Comparison of ENCODE assay signal across 1 cellular context in the genomic region with DNA sequence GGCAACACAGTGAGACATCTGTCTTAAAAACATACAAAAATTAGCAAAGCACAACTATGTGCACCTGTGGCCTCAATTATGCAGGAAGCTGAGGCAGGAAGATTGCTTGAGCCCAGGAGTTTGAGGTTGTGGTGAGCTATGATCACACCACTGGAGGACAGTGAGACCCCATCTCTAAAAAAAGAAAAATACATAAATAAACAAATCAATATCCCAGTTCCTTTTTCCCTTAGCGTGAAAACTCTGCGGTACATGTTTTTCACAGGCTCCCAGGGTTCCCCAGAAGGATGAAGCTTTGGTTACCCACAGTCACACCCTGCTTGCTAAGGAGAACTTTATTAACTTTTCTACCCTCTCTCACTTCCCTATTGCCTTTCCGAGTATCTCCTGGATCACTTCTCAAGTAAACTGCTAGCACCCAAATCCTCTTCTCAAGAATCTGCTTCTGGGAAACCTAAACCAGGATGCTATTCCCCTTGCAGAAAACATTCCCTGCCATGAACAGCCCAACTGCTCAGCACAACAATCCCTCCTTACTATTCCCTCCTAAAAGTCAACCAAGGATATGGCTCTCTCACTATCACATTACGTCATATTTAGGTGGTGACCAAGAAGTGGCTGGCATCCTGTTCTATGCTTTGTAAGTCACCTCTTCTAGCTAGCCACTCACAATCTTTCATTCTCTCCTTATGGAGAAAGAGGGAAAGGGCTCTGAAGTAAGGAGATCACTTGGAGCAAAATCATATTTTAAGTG.
A peak's percentile ranks its signal among the peaks of the same experiment; 100 is the strongest.
TF ChIP-seq lines count a peak whose summit lies in the region.

No MANE protein-coding gene starts in this region.

TF ChIP-seq in GM12878, 131 proteins besides CTCF, POLR2A, EP300 and RAD21 (continued from another document):
- TF ChIP-seq, protein P1, sequence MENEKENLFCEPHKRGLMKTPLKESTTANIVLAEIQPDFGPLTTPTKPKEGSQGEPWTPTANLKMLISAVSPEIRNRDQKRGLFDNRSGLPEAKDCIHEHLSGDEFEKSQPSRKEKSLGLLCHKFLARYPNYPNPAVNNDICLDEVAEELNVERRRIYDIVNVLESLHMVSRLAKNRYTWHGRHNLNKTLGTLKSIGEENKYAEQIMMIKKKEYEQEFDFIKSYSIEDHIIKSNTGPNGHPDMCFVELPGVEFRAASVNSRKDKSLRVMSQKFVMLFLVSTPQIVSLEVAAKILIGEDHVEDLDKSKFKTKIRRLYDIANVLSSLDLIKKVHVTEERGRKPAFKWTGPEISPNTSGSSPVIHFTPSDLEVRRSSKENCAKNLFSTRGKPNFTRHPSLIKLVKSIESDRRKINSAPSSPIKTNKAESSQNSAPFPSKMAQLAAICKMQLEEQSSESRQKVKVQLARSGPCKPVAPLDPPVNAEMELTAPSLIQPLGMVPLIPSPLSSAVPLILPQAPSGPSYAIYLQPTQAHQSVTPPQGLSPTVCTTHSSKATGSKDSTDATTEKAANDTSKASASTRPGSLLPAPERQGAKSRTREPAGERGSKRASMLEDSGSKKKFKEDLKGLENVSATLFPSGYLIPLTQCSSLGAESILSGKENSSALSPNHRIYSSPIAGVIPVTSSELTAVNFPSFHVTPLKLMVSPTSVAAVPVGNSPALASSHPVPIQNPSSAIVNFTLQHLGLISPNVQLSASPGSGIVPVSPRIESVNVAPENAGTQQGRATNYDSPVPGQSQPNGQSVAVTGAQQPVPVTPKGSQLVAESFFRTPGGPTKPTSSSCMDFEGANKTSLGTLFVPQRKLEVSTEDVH (IDR thresholded peaks at IDR 0.05; ENCODE audit: low read depth, partially characterized antibody): peak; percentile 26
- TF ChIP-seq TBL1XR1 (IDR thresholded peaks at IDR 0.05; ENCODE audit: low read depth, low read length): peak; percentile 21; the same call in 1 of the 2 replicates
- TF ChIP-seq LARP7 (IDR thresholded peaks at IDR 0.05): no peak
- TF ChIP-seq HDGF (IDR thresholded peaks at IDR 0.05): no peak
- no peak for TF ChIP-seq CREM (IDR thresholded peaks at IDR 0.05; ENCODE audit: low read depth)
- peak; percentile 94 for TF ChIP-seq IKZF1 (conservative IDR thresholded peaks at IDR 0.05)
- TF ChIP-seq MYC (IDR thresholded peaks at IDR 0.05; ENCODE audit: insufficient read depth, insufficient read length, insufficient replicate concordance, low read length, severe bottlenecking): no peak
- no peak for TF ChIP-seq YBX1 (IDR thresholded peaks at IDR 0.05)
- TF ChIP-seq, protein P2, sequence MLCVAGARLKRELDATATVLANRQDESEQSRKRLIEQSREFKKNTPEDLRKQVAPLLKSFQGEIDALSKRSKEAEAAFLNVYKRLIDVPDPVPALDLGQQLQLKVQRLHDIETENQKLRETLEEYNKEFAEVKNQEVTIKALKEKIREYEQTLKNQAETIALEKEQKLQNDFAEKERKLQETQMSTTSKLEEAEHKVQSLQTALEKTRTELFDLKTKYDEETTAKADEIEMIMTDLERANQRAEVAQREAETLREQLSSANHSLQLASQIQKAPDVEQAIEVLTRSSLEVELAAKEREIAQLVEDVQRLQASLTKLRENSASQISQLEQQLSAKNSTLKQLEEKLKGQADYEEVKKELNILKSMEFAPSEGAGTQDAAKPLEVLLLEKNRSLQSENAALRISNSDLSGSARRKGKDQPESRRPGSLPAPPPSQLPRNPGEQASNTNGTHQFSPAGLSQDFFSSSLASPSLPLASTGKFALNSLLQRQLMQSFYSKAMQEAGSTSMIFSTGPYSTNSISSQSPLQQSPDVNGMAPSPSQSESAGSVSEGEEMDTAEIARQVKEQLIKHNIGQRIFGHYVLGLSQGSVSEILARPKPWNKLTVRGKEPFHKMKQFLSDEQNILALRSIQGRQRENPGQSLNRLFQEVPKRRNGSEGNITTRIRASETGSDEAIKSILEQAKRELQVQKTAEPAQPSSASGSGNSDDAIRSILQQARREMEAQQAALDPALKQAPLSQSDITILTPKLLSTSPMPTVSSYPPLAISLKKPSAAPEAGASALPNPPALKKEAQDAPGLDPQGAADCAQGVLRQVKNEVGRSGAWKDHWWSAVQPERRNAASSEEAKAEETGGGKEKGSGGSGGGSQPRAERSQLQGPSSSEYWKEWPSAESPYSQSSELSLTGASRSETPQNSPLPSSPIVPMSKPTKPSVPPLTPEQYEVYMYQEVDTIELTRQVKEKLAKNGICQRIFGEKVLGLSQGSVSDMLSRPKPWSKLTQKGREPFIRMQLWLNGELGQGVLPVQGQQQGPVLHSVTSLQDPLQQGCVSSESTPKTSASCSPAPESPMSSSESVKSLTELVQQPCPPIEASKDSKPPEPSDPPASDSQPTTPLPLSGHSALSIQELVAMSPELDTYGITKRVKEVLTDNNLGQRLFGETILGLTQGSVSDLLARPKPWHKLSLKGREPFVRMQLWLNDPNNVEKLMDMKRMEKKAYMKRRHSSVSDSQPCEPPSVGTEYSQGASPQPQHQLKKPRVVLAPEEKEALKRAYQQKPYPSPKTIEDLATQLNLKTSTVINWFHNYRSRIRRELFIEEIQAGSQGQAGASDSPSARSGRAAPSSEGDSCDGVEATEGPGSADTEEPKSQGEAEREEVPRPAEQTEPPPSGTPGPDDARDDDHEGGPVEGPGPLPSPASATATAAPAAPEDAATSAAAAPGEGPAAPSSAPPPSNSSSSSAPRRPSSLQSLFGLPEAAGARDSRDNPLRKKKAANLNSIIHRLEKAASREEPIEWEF (IDR thresholded peaks at IDR 0.05; ENCODE audit: insufficient replicate concordance, low read depth, low read length): no peak
- TF ChIP-seq, protein P3, sequence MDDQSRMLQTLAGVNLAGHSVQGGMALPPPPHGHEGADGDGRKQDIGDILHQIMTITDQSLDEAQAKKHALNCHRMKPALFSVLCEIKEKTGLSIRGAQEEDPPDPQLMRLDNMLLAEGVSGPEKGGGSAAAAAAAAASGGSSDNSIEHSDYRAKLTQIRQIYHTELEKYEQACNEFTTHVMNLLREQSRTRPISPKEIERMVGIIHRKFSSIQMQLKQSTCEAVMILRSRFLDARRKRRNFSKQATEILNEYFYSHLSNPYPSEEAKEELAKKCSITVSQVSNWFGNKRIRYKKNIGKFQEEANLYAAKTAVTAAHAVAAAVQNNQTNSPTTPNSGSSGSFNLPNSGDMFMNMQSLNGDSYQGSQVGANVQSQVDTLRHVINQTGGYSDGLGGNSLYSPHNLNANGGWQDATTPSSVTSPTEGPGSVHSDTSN (IDR thresholded peaks at IDR 0.05; ENCODE audit: insufficient replicate concordance, low read depth, low read length): no peak
- TF ChIP-seq, protein P4, sequence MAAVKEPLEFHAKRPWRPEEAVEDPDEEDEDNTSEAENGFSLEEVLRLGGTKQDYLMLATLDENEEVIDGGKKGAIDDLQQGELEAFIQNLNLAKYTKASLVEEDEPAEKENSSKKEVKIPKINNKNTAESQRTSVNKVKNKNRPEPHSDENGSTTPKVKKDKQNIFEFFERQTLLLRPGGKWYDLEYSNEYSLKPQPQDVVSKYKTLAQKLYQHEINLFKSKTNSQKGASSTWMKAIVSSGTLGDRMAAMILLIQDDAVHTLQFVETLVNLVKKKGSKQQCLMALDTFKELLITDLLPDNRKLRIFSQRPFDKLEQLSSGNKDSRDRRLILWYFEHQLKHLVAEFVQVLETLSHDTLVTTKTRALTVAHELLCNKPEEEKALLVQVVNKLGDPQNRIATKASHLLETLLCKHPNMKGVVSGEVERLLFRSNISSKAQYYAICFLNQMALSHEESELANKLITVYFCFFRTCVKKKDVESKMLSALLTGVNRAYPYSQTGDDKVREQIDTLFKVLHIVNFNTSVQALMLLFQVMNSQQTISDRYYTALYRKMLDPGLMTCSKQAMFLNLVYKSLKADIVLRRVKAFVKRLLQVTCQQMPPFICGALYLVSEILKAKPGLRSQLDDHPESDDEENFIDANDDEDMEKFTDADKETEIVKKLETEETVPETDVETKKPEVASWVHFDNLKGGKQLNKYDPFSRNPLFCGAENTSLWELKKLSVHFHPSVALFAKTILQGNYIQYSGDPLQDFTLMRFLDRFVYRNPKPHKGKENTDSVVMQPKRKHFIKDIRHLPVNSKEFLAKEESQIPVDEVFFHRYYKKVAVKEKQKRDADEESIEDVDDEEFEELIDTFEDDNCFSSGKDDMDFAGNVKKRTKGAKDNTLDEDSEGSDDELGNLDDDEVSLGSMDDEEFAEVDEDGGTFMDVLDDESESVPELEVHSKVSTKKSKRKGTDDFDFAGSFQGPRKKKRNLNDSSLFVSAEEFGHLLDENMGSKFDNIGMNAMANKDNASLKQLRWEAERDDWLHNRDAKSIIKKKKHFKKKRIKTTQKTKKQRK (IDR thresholded peaks at IDR 0.05; ENCODE audit: low read depth, low read length): no peak
- no peak for TF ChIP-seq CBX5 (IDR thresholded peaks at IDR 0.05; ENCODE audit: low read depth)
- TF ChIP-seq, protein P5, sequence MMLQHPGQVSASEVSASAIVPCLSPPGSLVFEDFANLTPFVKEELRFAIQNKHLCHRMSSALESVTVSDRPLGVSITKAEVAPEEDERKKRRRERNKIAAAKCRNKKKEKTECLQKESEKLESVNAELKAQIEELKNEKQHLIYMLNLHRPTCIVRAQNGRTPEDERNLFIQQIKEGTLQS (IDR thresholded peaks at IDR 0.05; ENCODE audit: borderline replicate concordance, extremely low read depth, low read depth, low read length): no peak
- TF ChIP-seq, protein P6, sequence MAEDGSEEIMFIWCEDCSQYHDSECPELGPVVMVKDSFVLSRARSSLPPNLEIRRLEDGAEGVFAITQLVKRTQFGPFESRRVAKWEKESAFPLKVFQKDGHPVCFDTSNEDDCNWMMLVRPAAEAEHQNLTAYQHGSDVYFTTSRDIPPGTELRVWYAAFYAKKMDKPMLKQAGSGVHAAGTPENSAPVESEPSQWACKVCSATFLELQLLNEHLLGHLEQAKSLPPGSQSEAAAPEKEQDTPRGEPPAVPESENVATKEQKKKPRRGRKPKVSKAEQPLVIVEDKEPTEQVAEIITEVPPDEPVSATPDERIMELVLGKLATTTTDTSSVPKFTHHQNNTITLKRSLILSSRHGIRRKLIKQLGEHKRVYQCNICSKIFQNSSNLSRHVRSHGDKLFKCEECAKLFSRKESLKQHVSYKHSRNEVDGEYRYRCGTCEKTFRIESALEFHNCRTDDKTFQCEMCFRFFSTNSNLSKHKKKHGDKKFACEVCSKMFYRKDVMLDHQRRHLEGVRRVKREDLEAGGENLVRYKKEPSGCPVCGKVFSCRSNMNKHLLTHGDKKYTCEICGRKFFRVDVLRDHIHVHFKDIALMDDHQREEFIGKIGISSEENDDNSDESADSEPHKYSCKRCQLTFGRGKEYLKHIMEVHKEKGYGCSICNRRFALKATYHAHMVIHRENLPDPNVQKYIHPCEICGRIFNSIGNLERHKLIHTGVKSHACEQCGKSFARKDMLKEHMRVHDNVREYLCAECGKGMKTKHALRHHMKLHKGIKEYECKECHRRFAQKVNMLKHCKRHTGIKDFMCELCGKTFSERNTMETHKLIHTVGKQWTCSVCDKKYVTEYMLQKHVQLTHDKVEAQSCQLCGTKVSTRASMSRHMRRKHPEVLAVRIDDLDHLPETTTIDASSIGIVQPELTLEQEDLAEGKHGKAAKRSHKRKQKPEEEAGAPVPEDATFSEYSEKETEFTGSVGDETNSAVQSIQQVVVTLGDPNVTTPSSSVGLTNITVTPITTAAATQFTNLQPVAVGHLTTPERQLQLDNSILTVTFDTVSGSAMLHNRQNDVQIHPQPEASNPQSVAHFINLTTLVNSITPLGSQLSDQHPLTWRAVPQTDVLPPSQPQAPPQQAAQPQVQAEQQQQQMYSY (CRISPR knock-in tag; IDR thresholded peaks at IDR 0.05): 0 out of 2 replicates have a peak, but pooled peaks have one; percentile 34
- TF ChIP-seq, protein P7, sequence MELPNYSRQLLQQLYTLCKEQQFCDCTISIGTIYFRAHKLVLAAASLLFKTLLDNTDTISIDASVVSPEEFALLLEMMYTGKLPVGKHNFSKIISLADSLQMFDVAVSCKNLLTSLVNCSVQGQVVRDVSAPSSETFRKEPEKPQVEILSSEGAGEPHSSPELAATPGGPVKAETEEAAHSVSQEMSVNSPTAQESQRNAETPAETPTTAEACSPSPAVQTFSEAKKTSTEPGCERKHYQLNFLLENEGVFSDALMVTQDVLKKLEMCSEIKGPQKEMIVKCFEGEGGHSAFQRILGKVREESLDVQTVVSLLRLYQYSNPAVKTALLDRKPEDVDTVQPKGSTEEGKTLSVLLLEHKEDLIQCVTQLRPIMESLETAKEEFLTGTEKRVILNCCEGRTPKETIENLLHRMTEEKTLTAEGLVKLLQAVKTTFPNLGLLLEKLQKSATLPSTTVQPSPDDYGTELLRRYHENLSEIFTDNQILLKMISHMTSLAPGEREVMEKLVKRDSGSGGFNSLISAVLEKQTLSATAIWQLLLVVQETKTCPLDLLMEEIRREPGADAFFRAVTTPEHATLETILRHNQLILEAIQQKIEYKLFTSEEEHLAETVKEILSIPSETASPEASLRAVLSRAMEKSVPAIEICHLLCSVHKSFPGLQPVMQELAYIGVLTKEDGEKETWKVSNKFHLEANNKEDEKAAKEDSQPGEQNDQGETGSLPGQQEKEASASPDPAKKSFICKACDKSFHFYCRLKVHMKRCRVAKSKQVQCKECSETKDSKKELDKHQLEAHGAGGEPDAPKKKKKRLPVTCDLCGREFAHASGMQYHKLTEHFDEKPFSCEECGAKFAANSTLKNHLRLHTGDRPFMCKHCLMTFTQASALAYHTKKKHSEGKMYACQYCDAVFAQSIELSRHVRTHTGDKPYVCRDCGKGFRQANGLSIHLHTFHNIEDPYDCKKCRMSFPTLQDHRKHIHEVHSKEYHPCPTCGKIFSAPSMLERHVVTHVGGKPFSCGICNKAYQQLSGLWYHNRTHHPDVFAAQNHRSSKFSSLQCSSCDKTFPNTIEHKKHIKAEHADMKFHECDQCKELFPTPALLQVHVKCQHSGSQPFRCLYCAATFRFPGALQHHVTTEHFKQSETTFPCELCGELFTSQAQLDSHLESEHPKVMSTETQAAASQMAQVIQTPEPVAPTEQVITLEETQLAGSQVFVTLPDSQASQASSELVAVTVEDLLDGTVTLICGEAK (IDR thresholded peaks at IDR 0.05; ENCODE audit: borderline replicate concordance): peak; percentile 46; the same call in 1 of the 2 replicates
- TF ChIP-seq YY1 (IDR thresholded peaks at IDR 0.05; ENCODE audit: low read depth, low read length): no peak
- no peak for TF ChIP-seq EED (IDR thresholded peaks at IDR 0.05; ENCODE audit: low read depth)
- TF ChIP-seq MXI1 (IDR thresholded peaks at IDR 0.05; ENCODE audit: low read depth, low read length): no peak
- peak; percentile 91 for TF ChIP-seq SPI1 (IDR thresholded peaks at IDR 0.05; ENCODE audit: borderline replicate concordance, insufficient read depth, low read depth, low read length)
